ENCODE assay signal across 3 cellular contexts in the genomic region with DNA sequence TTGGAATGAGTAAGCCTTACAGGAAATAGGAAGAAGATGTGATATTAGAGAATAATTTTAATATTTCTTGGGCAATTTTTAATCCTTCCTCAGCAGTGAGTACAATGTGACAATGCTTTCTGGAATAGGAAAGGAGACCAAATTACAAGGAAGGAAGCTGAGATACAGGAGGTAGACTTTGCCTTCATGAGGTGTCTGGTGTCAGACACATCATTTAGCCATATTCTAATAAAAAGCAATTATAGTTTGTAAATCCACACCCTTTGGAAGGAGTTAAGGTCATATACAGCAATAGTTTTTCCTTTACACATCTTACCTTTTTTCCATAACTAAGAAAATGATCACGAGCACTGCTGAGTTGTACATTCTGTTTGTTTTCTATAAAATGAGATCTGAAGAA.
"Had no signal": no experiment of that assay in that cellular context is flagged by ENCODE, and none has a peak within 500 bp of the region (broad histone marks: within the 10 kb centered on the region; RNA-seq: fewer than 3 reads in every experiment).

No MANE protein-coding gene starts in this region.

- DNase-seq: GDM1, GF-D8 had no signal

- H3K4me3 ChIP-seq: GM12878 had no signal

- ATAC-seq: GM12878 had no signal
